Comparison of ENCODE assay signal across 10 cellular contexts in genomic region chr5:115461093-115461492, GRCh38.
DNase-seq lines count a peak whose midpoint lies in the region; ATAC-seq, FAIRE-seq and TF ChIP-seq lines count a peak whose summit lies in the region.
"Had no signal": no experiment of that assay in that cellular context is flagged by ENCODE, and none has a peak within 500 bp of the region (broad histone marks: within the 10 kb centered on the region; RNA-seq: fewer than 3 reads in every experiment).

No MANE protein-coding gene starts in this region.

- WGBS in A549 (ENCODE audit: missing lambda C conversion rate) = 66% methylated on average over 4 of the region's 4 CpGs

- FAIRE-seq in A549 (lab: Jason Lieb, UNC) = no peak
- FAIRE-seq: G401.6, kidney had no signal

- H3K27me3 Mint-ChIP-seq in Caco-2 (ENCODE audit: insufficient read depth, unreplicated experiment) = peaks cover 4% of the 10 kb centered on the region
- H3K27me3 Mint-ChIP-seq in activated T-helper 17 cell treated with anti-CD3 and anti-CD28 coated beads, Interleukin-2, amount 50 U/mL, for 72 hours = peaks cover 10% of the 10 kb centered on the region
- peaks cover 10 to 24% (median 16%) of the 10 kb centered on the region in 5 donors for H3K27me3 Mint-ChIP-seq in naive thymus-derived CD8-positive, alpha-beta T cell

- ATAC-seq in A549 = no peak
- no peak for ATAC-seq in activated T-helper 17 cell treated with anti-CD3 and anti-CD28 coated beads, Interleukin-2, amount 50 U/mL, for 72 hours (replicated peaks)
- no peak for ATAC-seq in naive thymus-derived CD8-positive, alpha-beta T cell

- H3K9me3 ChIP-seq in A549 = no peaks in the 10 kb centered on the region
- no peaks in the 10 kb centered on the region for H3K9me3 ChIP-seq in Caco-2

- TF ChIP-seq EP300 in A549 (IDR thresholded peaks at IDR 0.05) = no peak

- H3K4me2 ChIP-seq in A549 = peak overlapping the region; percentile 48

- H3K36me3 ChIP-seq in Caco-2 (ENCODE audit: control insufficient read depth, insufficient read depth, low read length) = no peaks in the 10 kb centered on the region

- no peak for TF ChIP-seq CTCF in A549 (IDR thresholded peaks at IDR 0.05)
- TF ChIP-seq CTCF in Caco-2 (IDR thresholded peaks at IDR 0.05; ENCODE audit: insufficient read depth in 1 of 2, low read depth in 1 of 2, low read length in 1 of 2, severe bottlenecking in 1 of 2, unreplicated experiment in 1 of 2) = no peak

- H3K36me3 Mint-ChIP-seq in Caco-2 (ENCODE audit: insufficient read depth, unreplicated experiment) = no peaks in the 10 kb centered on the region
- H3K36me3 Mint-ChIP-seq in activated T-helper 17 cell treated with anti-CD3 and anti-CD28 coated beads, Interleukin-2, amount 50 U/mL, for 72 hours (ENCODE audit: low read depth) = no peaks in the 10 kb centered on the region
- no peaks in the 10 kb centered on the region for H3K36me3 Mint-ChIP-seq in naive thymus-derived CD8-positive, alpha-beta T cell

- no peak for TF ChIP-seq RAD21 in A549 (conservative IDR thresholded peaks at IDR 0.05 in 1 of 2, IDR thresholded peaks at IDR 0.05 in 1 of 2)

- H3K27me3 ChIP-seq in Caco-2 (replicated peaks; ENCODE audit: control insufficient read depth, insufficient read depth, low read length) = no peaks in the 10 kb centered on the region

- intact Hi-C loops in Caco-2 (cut with micrococcal nuclease; ENCODE audit: unreplicated experiment) = no loop called here

- peaks cover 12% of the 10 kb centered on the region for H3K4me1 Mint-ChIP-seq in Caco-2 (ENCODE audit: low read depth, unreplicated experiment)
- H3K4me1 Mint-ChIP-seq in activated T-helper 17 cell treated with anti-CD3 and anti-CD28 coated beads, Interleukin-2, amount 50 U/mL, for 72 hours = peaks cover 11% of the 10 kb centered on the region
- no peaks in the 10 kb centered on the region for H3K4me1 Mint-ChIP-seq in naive thymus-derived CD8-positive, alpha-beta T cell

- TF ChIP-seq POLR2A in A549 (IDR thresholded peaks at IDR 0.05; ENCODE audit: low read length) = no peak

- CTCF ChIA-PET in A549 (lab: Yijun Ruan, JAX) = interaction anchor here (1.0 to 2.1 kb wide), 3 partner anchors 11 to 152 kb away, joined by 3 to 7 read pairs (median 3); no protein-coding TSS in a partner anchor
- CTCF ChIA-PET in Caco-2 (lab: Charles Lee) = no interaction called here

- POLR2A ChIA-PET in A549 (lab: Yijun Ruan, JAX) = interaction anchor here (2.2 kb wide), 1 partner anchor 83 kb away, joined by 12 read pairs; the partner anchor contains the start of gene FEM1C
- POLR2A ChIA-PET in Caco-2 (lab: Charles Lee) = interaction anchor here (0.6 kb wide), 1 partner anchor 1085 kb away, joined by 3 read pairs; no protein-coding TSS in a partner anchor
- POLR2A ChIA-PET in naive thymus-derived CD8-positive, alpha-beta T cell (lab: Charles Lee) = no interaction called here

- H3K4me1 ChIP-seq in A549 (peaks cover 50% of the 10 kb centered on the region), Caco-2 (peaks cover 21% of the 10 kb centered on the region; the same call in 1 of the 2 replicates)

- no peak overlapping the region for H3K4me3 Mint-ChIP-seq in Caco-2 (ENCODE audit: unreplicated experiment)
- peak overlapping the region; percentile 27 for H3K4me3 Mint-ChIP-seq in activated T-helper 17 cell treated with anti-CD3 and anti-CD28 coated beads, Interleukin-2, amount 50 U/mL, for 72 hours
- no peak overlapping the region for H3K4me3 Mint-ChIP-seq in naive thymus-derived CD8-positive, alpha-beta T cell

- DNase-seq in A549 (ENCODE audit: low read depth in 1 of 2, low spot score in 1 of 2) (no peak), Caco-2 (no peak), iris pigment epithelial cell (ENCODE audit: low read depth) (peak; percentile 68), inferior parietal cortex (ENCODE audit: extremely low spot score) (no peak), middle frontal gyrus (ENCODE audit: extremely low spot score, low spot score) (no peak)
- no peak for DNase-seq in naive thymus-derived CD8-positive, alpha-beta T cell
- DNase-seq: amygdala had no signal

- no peak overlapping the region for H3K4me3 ChIP-seq in A549
- H3K4me3 ChIP-seq in Caco-2 (ENCODE audit: low read depth, low read length) = no peak overlapping the region

- no TSS peak for BruUV-seq in Caco-2 (replicated peaks; lab: Mats Ljungman, UMichigan)

- H3K9me3 Mint-ChIP-seq in Caco-2 (ENCODE audit: unreplicated experiment) = no peaks in the 10 kb centered on the region
- H3K9me3 Mint-ChIP-seq in activated T-helper 17 cell treated with anti-CD3 and anti-CD28 coated beads, Interleukin-2, amount 50 U/mL, for 72 hours = no peaks in the 10 kb centered on the region
- H3K9me3 Mint-ChIP-seq in naive thymus-derived CD8-positive, alpha-beta T cell = no peaks in the 10 kb centered on the region

- peak overlapping the region; percentile 77 to 82 for H3K27ac ChIP-seq in A549

- peak overlapping the region; percentile 2 for H3K27ac Mint-ChIP-seq in Caco-2 (ENCODE audit: unreplicated experiment)
- H3K27ac Mint-ChIP-seq in activated T-helper 17 cell treated with anti-CD3 and anti-CD28 coated beads, Interleukin-2, amount 50 U/mL, for 72 hours = peak overlapping the region; percentile 32
- H3K27ac Mint-ChIP-seq in naive thymus-derived CD8-positive, alpha-beta T cell = no peak overlapping the region

TF ChIP-seq in A549, 52 proteins besides CTCF, POLR2A, EP300 and RAD21 (continues in another document):
- TF ChIP-seq RCOR1 (IDR thresholded peaks at IDR 0.05; ENCODE audit: low read depth, low read length) = no peak
- no peak for TF ChIP-seq NR3C1 (IDR thresholded peaks at IDR 0.05)
- TF ChIP-seq PHF8 (IDR thresholded peaks at IDR 0.05; ENCODE audit: borderline replicate concordance, low read depth) = no peak
- no peak for TF ChIP-seq ZSCAN20 (CRISPR knock-in tag; IDR thresholded peaks at IDR 0.05)
- no peak for TF ChIP-seq E2F6 (IDR thresholded peaks at IDR 0.05; ENCODE audit: borderline replicate concordance, low read depth)
- no peak for TF ChIP-seq BCL3 (IDR thresholded peaks at IDR 0.05)
- no peak for TF ChIP-seq RNF2 (IDR thresholded peaks at IDR 0.05; ENCODE audit: borderline replicate concordance, low read depth)
- no peak for TF ChIP-seq HMGXB4 (CRISPR knock-in tag; IDR thresholded peaks at IDR 0.05; ENCODE audit: borderline replicate concordance)
- no peak for TF ChIP-seq FOSL2 (IDR thresholded peaks at IDR 0.05)
- TF ChIP-seq FOSL2 (CRISPR knock-in tag; IDR thresholded peaks at IDR 0.05) = no peak
- no peak for TF ChIP-seq USF2 (IDR thresholded peaks at IDR 0.05)
- no peak for TF ChIP-seq MAX (IDR thresholded peaks at IDR 0.05)
- no peak for TF ChIP-seq PBX3 (IDR thresholded peaks at IDR 0.05)
- TF ChIP-seq POLR2AphosphoS2 (conservative IDR thresholded peaks at IDR 0.05; ENCODE audit: low read length) = no peak
- TF ChIP-seq KDM5A (IDR thresholded peaks at IDR 0.05) = no peak

Comparison
In these comparisons a context has a peak if more than half of its experiments do, and no peak if none do; other contexts are left out.
1. H3K27ac Mint-ChIP-seq: peak in Caco-2 (single experiment) and activated T-helper 17 cell treated with anti-CD3 and anti-CD28 coated beads, Interleukin-2, amount 50 U/mL, for 72 hours (single experiment); none in naive thymus-derived CD8-positive, alpha-beta T cell (0 of 10).